8 cellular contexts compared by ENCODE assay signal in genomic region chr12:55681142-55682077, GRCh38. TPM values are rescaled to one million over a fixed set of nuclear protein-coding genes. Genes with fewer than 3 reads are reported as not detected.
DNase-seq lines count a peak whose midpoint lies in the region; ATAC-seq and TF ChIP-seq lines count a peak whose summit lies in the region.

No MANE protein-coding gene starts in this region.

- no peak overlapping the region for H3K4me3 Mint-ChIP-seq in activated CD8-positive, alpha-beta T cell treated with anti-CD3 and anti-CD28 coated beads for 36 hours
- no peak overlapping the region for H3K4me3 Mint-ChIP-seq in activated CD8-positive, alpha-beta T cell treated with anti-CD3 and anti-CD28 coated beads, Interleukin-2, amount 10 ng/mL, durations not matched to agents 7 days and 5 days
- H3K4me3 Mint-ChIP-seq in stimulated activated memory B cell treated with anti-CD40 and anti-IgM and Interleukin-4, amounts not matched to agents 10 μg/mL and 1 μg/mL and 100 μg/mL, for 72 hours = peak overlapping the region; percentile 59

- CTCF ChIA-PET in activated CD8-positive, alpha-beta T cell treated with anti-CD3 and anti-CD28 coated beads for 36 hours (lab: Charles Lee) = interaction anchor here (0.8 to 1.3 kb wide), 4 partner anchors 12 to 57 kb away, joined by 3 to 5 read pairs (median 3); no protein-coding TSS in a partner anchor
- CTCF ChIA-PET in activated CD8-positive, alpha-beta T cell treated with anti-CD3 and anti-CD28 coated beads, Interleukin-2, amount 10 ng/mL, durations not matched to agents 7 days and 5 days (lab: Charles Lee) = interaction anchor here (0.8 to 1.3 kb wide), 5 partner anchors 10 to 57 kb away, joined by 3 to 7 read pairs (median 4); partner anchors contain the start of gene BLOC1S1

- peak; percentile 71 for ATAC-seq in activated CD8-positive, alpha-beta T cell treated with anti-CD3 and anti-CD28 coated beads for 36 hours
- ATAC-seq in activated CD8-positive, alpha-beta T cell treated with anti-CD3 and anti-CD28 coated beads, Interleukin-2, amount 10 ng/mL, durations not matched to agents 7 days and 5 days = no peak
- ATAC-seq in stimulated activated memory B cell treated with anti-CD40 and anti-IgM and Interleukin-4, amounts not matched to agents 10 μg/mL and 1 μg/mL and 100 μg/mL, for 72 hours = peak; percentile 67
- ATAC-seq in GM19397 (IDR thresholded peaks at IDR 0.05; ENCODE audit: unreplicated experiment) = no peak

- H3K4me1 Mint-ChIP-seq in activated CD8-positive, alpha-beta T cell treated with anti-CD3 and anti-CD28 coated beads for 36 hours (ENCODE audit: low read depth) = peaks cover 10% of the 10 kb centered on the region
- peaks cover 5% of the 10 kb centered on the region for H3K4me1 Mint-ChIP-seq in activated CD8-positive, alpha-beta T cell treated with anti-CD3 and anti-CD28 coated beads, Interleukin-2, amount 10 ng/mL, durations not matched to agents 7 days and 5 days (ENCODE audit: low read depth)
- peaks cover 26% of the 10 kb centered on the region for H3K4me1 Mint-ChIP-seq in stimulated activated memory B cell treated with anti-CD40 and anti-IgM and Interleukin-4, amounts not matched to agents 10 μg/mL and 1 μg/mL and 100 μg/mL, for 72 hours

- H3K9me3 Mint-ChIP-seq in activated CD8-positive, alpha-beta T cell treated with anti-CD3 and anti-CD28 coated beads for 36 hours = no peaks in the 10 kb centered on the region
- H3K9me3 Mint-ChIP-seq in activated CD8-positive, alpha-beta T cell treated with anti-CD3 and anti-CD28 coated beads, Interleukin-2, amount 10 ng/mL, durations not matched to agents 7 days and 5 days (ENCODE audit: insufficient read depth) = no peaks in the 10 kb centered on the region
- H3K9me3 Mint-ChIP-seq in stimulated activated memory B cell treated with anti-CD40 and anti-IgM and Interleukin-4, amounts not matched to agents 10 μg/mL and 1 μg/mL and 100 μg/mL, for 72 hours = no peaks in the 10 kb centered on the region

- TF ChIP-seq CTCF in activated CD8-positive, alpha-beta T cell treated with anti-CD3 and anti-CD28 coated beads for 36 hours (IDR thresholded peaks at IDR 0.05) = no peak

- peak; percentile 9 for DNase-seq in activated CD8-positive, alpha-beta T cell treated with anti-CD3 and anti-CD28 coated beads for 36 hours
- DNase-seq in activated CD8-positive, alpha-beta T cell treated with anti-CD3 and anti-CD28 coated beads, Interleukin-2, amount 10 ng/mL, durations not matched to agents 7 days and 5 days = no peak
- peak; percentile 14 for DNase-seq in NCI-H2171 (lab: John Stamatoyannopoulos, UW)
- peak; percentile 76 for DNase-seq in astrocyte of the hippocampus (ENCODE audit: low read depth, low spot score)
- peak; percentile 89 for DNase-seq in iPS-NIHi7 (ENCODE audit: extremely low spot score)
- no peak for DNase-seq in NCI-H187 (lab: John Stamatoyannopoulos, UW)

- POLR2A ChIA-PET in activated CD8-positive, alpha-beta T cell treated with anti-CD3 and anti-CD28 coated beads for 36 hours (lab: Charles Lee) = interaction anchor here (0.6 to 1.0 kb wide), 2 partner anchors 48 to 162 kb away, joined by 3 read pairs; partner anchors contain the start of gene CD63
- POLR2A ChIA-PET in activated CD8-positive, alpha-beta T cell treated with anti-CD3 and anti-CD28 coated beads, Interleukin-2, amount 10 ng/mL, durations not matched to agents 7 days and 5 days (lab: Charles Lee) = no interaction called here

- H3K27me3 Mint-ChIP-seq in activated CD8-positive, alpha-beta T cell treated with anti-CD3 and anti-CD28 coated beads for 36 hours = peaks cover 13% of the 10 kb centered on the region
- H3K27me3 Mint-ChIP-seq in activated CD8-positive, alpha-beta T cell treated with anti-CD3 and anti-CD28 coated beads, Interleukin-2, amount 10 ng/mL, durations not matched to agents 7 days and 5 days (ENCODE audit: low read depth) = peaks cover 31% of the 10 kb centered on the region
- H3K27me3 Mint-ChIP-seq in stimulated activated memory B cell treated with anti-CD40 and anti-IgM and Interleukin-4, amounts not matched to agents 10 μg/mL and 1 μg/mL and 100 μg/mL, for 72 hours = peaks cover 9% of the 10 kb centered on the region

- intact Hi-C loops in activated CD8-positive, alpha-beta T cell treated with anti-CD3 and anti-CD28 coated beads for 36 hours (cut with micrococcal nuclease) = no loop called here

- no peak overlapping the region for H3K27ac Mint-ChIP-seq in activated CD8-positive, alpha-beta T cell treated with anti-CD3 and anti-CD28 coated beads for 36 hours
- H3K27ac Mint-ChIP-seq in activated CD8-positive, alpha-beta T cell treated with anti-CD3 and anti-CD28 coated beads, Interleukin-2, amount 10 ng/mL, durations not matched to agents 7 days and 5 days = no peak overlapping the region
- peak overlapping the region; percentile 66 for H3K27ac Mint-ChIP-seq in stimulated activated memory B cell treated with anti-CD40 and anti-IgM and Interleukin-4, amounts not matched to agents 10 μg/mL and 1 μg/mL and 100 μg/mL, for 72 hours

- H3K36me3 Mint-ChIP-seq in activated CD8-positive, alpha-beta T cell treated with anti-CD3 and anti-CD28 coated beads for 36 hours (ENCODE audit: low read depth) = no peaks in the 10 kb centered on the region
- H3K36me3 Mint-ChIP-seq in activated CD8-positive, alpha-beta T cell treated with anti-CD3 and anti-CD28 coated beads, Interleukin-2, amount 10 ng/mL, durations not matched to agents 7 days and 5 days (ENCODE audit: low read depth) = no peaks in the 10 kb centered on the region
- no peaks in the 10 kb centered on the region for H3K36me3 Mint-ChIP-seq in stimulated activated memory B cell treated with anti-CD40 and anti-IgM and Interleukin-4, amounts not matched to agents 10 μg/mL and 1 μg/mL and 100 μg/mL, for 72 hours

RNA-seq across cellular contexts. Expression of gene ITGA7, which starts 26.3 kb away (rescaled TPM):
- total RNA-seq in activated CD8-positive, alpha-beta T cell treated with anti-CD3 and anti-CD28 coated beads for 36 hours = 1 to 10 TPM; 4.3 to 4.8 TPM
- total RNA-seq in activated CD8-positive, alpha-beta T cell treated with anti-CD3 and anti-CD28 coated beads, Interleukin-2, amount 10 ng/mL, durations not matched to agents 7 days and 5 days = 1 to 10 TPM; 2.0 to 4.2 TPM

RNA-seq across cellular contexts. Expression of gene BLOC1S1, which starts 34.4 kb away (rescaled TPM):
- 10 to 100 TPM; 79.0 to 84.6 TPM for total RNA-seq in activated CD8-positive, alpha-beta T cell treated with anti-CD3 and anti-CD28 coated beads for 36 hours
- 100 to 1,000 TPM; 156 to 158 TPM for total RNA-seq in activated CD8-positive, alpha-beta T cell treated with anti-CD3 and anti-CD28 coated beads, Interleukin-2, amount 10 ng/mL, durations not matched to agents 7 days and 5 days

RNA-seq across cellular contexts. Expression of gene RDH5, which starts 38.8 kb away (rescaled TPM):
- 1 to 10 TPM; 5.3 to 6.8 TPM for total RNA-seq in activated CD8-positive, alpha-beta T cell treated with anti-CD3 and anti-CD28 coated beads for 36 hours
- 10 to 100 TPM; 12.0 to 12.1 TPM for total RNA-seq in activated CD8-positive, alpha-beta T cell treated with anti-CD3 and anti-CD28 coated beads, Interleukin-2, amount 10 ng/mL, durations not matched to agents 7 days and 5 days

RNA-seq across cellular contexts. Expression of gene OR10P1, which starts 44.7 kb away (rescaled TPM):
- total RNA-seq in activated CD8-positive, alpha-beta T cell treated with anti-CD3 and anti-CD28 coated beads for 36 hours = not detected
- not detected for total RNA-seq in activated CD8-positive, alpha-beta T cell treated with anti-CD3 and anti-CD28 coated beads, Interleukin-2, amount 10 ng/mL, durations not matched to agents 7 days and 5 days

RNA-seq across cellular contexts. Expression of gene CD63, which starts 47.4 kb away (rescaled TPM):
- total RNA-seq in activated CD8-positive, alpha-beta T cell treated with anti-CD3 and anti-CD28 coated beads for 36 hours = 100 to 1,000 TPM in 1 of 2 experiments, 10 to 100 TPM in 1; 99.6 to 101 TPM
- total RNA-seq in activated CD8-positive, alpha-beta T cell treated with anti-CD3 and anti-CD28 coated beads, Interleukin-2, amount 10 ng/mL, durations not matched to agents 7 days and 5 days = 100 to 1,000 TPM; 203 to 206 TPM

Comparison
In these comparisons a context has a peak if more than half of its experiments do, and no peak if none do; other contexts are left out.
1. ATAC-seq: peak in activated CD8-positive, alpha-beta T cell treated with anti-CD3 and anti-CD28 coated beads for 36 hours (single experiment) and stimulated activated memory B cell treated with anti-CD40 and anti-IgM and Interleukin-4, amounts not matched to agents 10 μg/mL and 1 μg/mL and 100 μg/mL, for 72 hours (single experiment); none in activated CD8-positive, alpha-beta T cell treated with anti-CD3 and anti-CD28 coated beads, Interleukin-2, amount 10 ng/mL, durations not matched to agents 7 days and 5 days (single experiment) and GM19397 (single experiment).
2. DNase-seq: peak in activated CD8-positive, alpha-beta T cell treated with anti-CD3 and anti-CD28 coated beads for 36 hours (single experiment), NCI-H2171 (single experiment), astrocyte of the hippocampus (single experiment) and iPS-NIHi7 (single experiment); none in activated CD8-positive, alpha-beta T cell treated with anti-CD3 and anti-CD28 coated beads, Interleukin-2, amount 10 ng/mL, durations not matched to agents 7 days and 5 days (single experiment) and NCI-H187 (0 of 2).